ENCODE assay signal across 1 cellular context in the genomic region with DNA sequence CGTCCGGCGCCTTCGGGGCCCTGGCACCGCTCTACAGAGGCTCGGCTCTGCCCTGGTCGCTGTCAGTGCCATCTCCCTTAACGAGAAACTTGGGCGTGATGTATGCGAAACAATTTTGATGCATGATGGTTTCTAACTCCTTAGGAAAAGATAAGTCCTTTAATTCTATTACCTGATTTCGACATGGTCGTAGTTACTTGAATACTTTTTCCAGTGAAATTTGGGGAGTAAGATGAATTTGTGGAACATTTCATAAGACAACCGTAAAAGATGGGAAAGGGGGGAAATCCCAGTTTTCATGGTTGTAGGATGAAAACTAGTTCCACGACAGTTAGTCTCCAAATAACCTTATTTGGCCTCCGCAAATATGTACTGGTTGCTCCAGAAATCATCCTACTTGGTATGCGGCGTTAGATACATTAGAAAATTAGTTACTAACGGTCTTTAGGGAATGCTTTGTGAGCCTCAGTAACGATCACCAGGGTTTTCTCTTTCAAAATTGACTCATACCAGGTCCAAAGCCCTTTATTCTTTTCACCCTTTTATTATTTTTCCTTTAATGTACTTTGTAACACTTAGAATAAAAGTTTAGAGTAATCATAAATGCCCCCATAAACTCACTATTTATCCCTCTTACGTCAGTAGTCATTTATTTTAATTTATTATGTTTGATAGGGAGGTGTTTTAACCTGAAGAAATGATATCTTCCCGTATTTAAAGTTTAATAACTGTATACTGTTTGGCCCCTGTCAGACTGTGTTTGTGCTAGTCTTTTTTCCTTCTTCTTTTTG.
TF ChIP-seq lines count a peak whose summit lies in the region.

No MANE protein-coding gene starts in this region.

TF ChIP-seq in A549, 52 proteins besides CTCF, POLR2A, EP300 and RAD21 (continued from another document):
- TF ChIP-seq, protein P1, sequence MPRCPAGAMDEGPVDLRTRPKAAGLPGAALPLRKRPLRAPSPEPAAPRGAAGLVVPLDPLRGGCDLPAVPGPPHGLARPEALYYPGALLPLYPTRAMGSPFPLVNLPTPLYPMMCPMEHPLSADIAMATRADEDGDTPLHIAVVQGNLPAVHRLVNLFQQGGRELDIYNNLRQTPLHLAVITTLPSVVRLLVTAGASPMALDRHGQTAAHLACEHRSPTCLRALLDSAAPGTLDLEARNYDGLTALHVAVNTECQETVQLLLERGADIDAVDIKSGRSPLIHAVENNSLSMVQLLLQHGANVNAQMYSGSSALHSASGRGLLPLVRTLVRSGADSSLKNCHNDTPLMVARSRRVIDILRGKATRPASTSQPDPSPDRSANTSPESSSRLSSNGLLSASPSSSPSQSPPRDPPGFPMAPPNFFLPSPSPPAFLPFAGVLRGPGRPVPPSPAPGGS (IDR thresholded peaks at IDR 0.05): no peak
- TF ChIP-seq NFE2L2 (conservative IDR thresholded peaks at IDR 0.05; ENCODE audit: low read length): no peak
- no peak for TF ChIP-seq TP53 (CRISPR knock-in tag; IDR thresholded peaks at IDR 0.05)
- TF ChIP-seq CEBPB (IDR thresholded peaks at IDR 0.05): no peak
- no peak for TF ChIP-seq EHF (CRISPR knock-in tag; IDR thresholded peaks at IDR 0.05)
- TF ChIP-seq CHD4 (IDR thresholded peaks at IDR 0.05; ENCODE audit: borderline replicate concordance): no peak
- TF ChIP-seq CHD2 (IDR thresholded peaks at IDR 0.05; ENCODE audit: low read length, partially characterized antibody): no peak
- TF ChIP-seq, protein P2, sequence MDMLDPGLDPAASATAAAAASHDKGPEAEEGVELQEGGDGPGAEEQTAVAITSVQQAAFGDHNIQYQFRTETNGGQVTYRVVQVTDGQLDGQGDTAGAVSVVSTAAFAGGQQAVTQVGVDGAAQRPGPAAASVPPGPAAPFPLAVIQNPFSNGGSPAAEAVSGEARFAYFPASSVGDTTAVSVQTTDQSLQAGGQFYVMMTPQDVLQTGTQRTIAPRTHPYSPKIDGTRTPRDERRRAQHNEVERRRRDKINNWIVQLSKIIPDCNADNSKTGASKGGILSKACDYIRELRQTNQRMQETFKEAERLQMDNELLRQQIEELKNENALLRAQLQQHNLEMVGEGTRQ (IDR thresholded peaks at IDR 0.05): no peak
- no peak for TF ChIP-seq TFCP2L1 (CRISPR knock-in tag; IDR thresholded peaks at IDR 0.05)
TF ChIP-seq in A549: peak in this region for 0.
